ENCODE assay signal across 9 cellular contexts in the genomic region with DNA sequence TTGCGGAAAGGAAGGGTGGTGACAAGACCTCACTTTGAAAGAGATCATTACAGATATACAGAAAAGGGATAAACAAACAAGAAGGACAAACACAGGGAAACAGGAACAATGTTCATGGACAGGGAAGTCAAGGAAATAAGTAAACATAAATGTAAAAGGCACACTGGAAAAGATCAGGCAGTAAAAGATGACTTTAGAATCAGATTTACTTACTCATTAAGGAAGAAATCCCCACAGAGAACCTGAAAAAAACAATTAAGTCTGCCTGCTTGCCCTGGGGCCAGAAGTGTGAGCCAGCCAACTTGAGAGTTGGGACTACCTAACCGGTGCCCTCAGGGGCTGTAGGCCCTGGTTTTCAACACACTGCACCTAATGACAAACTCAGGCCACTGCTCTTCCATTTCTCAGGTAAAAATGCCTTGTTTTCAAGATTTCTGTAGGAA. TPM values are rescaled to one million over a fixed set of nuclear protein-coding genes. Genes with fewer than 3 reads are reported as not detected.
DNase-seq lines count a peak whose midpoint lies in the region; ATAC-seq, FAIRE-seq and TF ChIP-seq lines count a peak whose summit lies in the region.
"Had no signal": no experiment of that assay in that cellular context is flagged by ENCODE, and none has a peak within 500 bp of the region (broad histone marks: within the 10 kb centered on the region; RNA-seq: fewer than 3 reads in every experiment).

No MANE protein-coding gene starts in this region.

- H3F3A ChIP-seq in GM23338 (replicated peaks; ENCODE audit: low read depth) = no peaks in the 10 kb centered on the region

- peaks cover 33% of the 10 kb centered on the region for H3K4me1 ChIP-seq in A549
- H3K4me1 ChIP-seq in GM23338 (ENCODE audit: insufficient read depth) = peaks cover 8% of the 10 kb centered on the region; the same call in 1 of the 2 replicates
- H3K4me1 ChIP-seq in right lobe of liver = peaks cover 0 to 54% (median 17%) of the 10 kb centered on the region in 4 donors
- peaks cover 11% of the 10 kb centered on the region for H3K4me1 ChIP-seq in prostate gland (replicated peaks)

- H3K27me3 Mint-ChIP-seq in GM23338 (ENCODE audit: insufficient read depth, low read depth, poor library complexity) = peaks cover 9% of the 10 kb centered on the region
- no peaks in the 10 kb centered on the region for H3K27me3 Mint-ChIP-seq in activated T-cell treated with anti-CD3 and anti-CD28 coated beads, Interleukin-2, amount 50 U/mL, for 72 hours (ENCODE audit: low read depth)

- H3K9me3 ChIP-seq in A549 (no peaks in the 10 kb centered on the region), right lobe of liver (no peaks in the 10 kb centered on the region), prostate gland (no peaks in the 10 kb centered on the region)

- TF ChIP-seq EP300 in A549 (IDR thresholded peaks at IDR 0.05) = no peak

- H4K20me1 ChIP-seq in GM23338 (replicated peaks; ENCODE audit: insufficient read depth) = peaks cover 28% of the 10 kb centered on the region

- POLR2A ChIA-PET in A549 (lab: Yijun Ruan, JAX) = no interaction called here

- TF ChIP-seq POLR2A in A549 (IDR thresholded peaks at IDR 0.05; ENCODE audit: low read length) (no peak), right lobe of liver (IDR thresholded peaks at IDR 0.05) (no peak), prostate gland (IDR thresholded peaks at IDR 0.05) (no peak)

- H3K27me3 ChIP-seq in GM23338 (ENCODE audit: insufficient read depth) = 0 out of 2 replicates have a peak, but pooled peaks cover 2% of the 10 kb centered on the region
- H3K27me3 ChIP-seq in right lobe of liver = no peaks in the 10 kb centered on the region
- H3K27me3 ChIP-seq in prostate gland (replicated peaks; ENCODE audit: insufficient read depth) = no peaks in the 10 kb centered on the region

- in situ Hi-C loops in G401 (cut with HindIII; ENCODE audit: low sequenced_read_pairs) = no loop called here

- H3K4me3 Mint-ChIP-seq in GM23338 = peak overlapping the region; percentile 96
- H3K4me3 Mint-ChIP-seq in activated T-cell treated with anti-CD3 and anti-CD28 coated beads, Interleukin-2, amount 50 U/mL, for 72 hours = peak overlapping the region; percentile 86 to 96

- H3K36me3 ChIP-seq in GM23338 (ENCODE audit: insufficient read depth) = no peaks in the 10 kb centered on the region
- no peaks in the 10 kb centered on the region for H3K36me3 ChIP-seq in right lobe of liver
- no peaks in the 10 kb centered on the region for H3K36me3 ChIP-seq in prostate gland

- CTCF ChIA-PET in A549 (lab: Yijun Ruan, JAX) = interaction anchor here (1.5 kb wide), 1 partner anchor 21 kb away, joined by 4 read pairs; no protein-coding TSS in a partner anchor

- ATAC-seq in A549 = no peak
- ATAC-seq in GM23338 = no peak
- no peak for ATAC-seq in activated T-cell treated with anti-CD3 and anti-CD28 coated beads, Interleukin-2, amount 50 U/mL, for 72 hours (replicated peaks in 1 of 2)
- no peak for ATAC-seq in right lobe of liver
- ATAC-seq in GM19328 (IDR thresholded peaks at IDR 0.05; ENCODE audit: unreplicated experiment) = no peak
- ATAC-seq in GM19351 (IDR thresholded peaks at IDR 0.05; ENCODE audit: unreplicated experiment) = no peak

- no peak for TF ChIP-seq RAD21 in A549 (conservative IDR thresholded peaks at IDR 0.05 in 1 of 2, IDR thresholded peaks at IDR 0.05 in 1 of 2)

- 96% methylated on average over 2 of the region's 2 CpGs for WGBS in A549 (ENCODE audit: missing lambda C conversion rate)
- 45% methylated on average over 2 of the region's 2 CpGs for WGBS in right lobe of liver (ENCODE audit: insufficient coverage, low coverage, low lambda C conversion rate, missing lambda C conversion rate)
- WGBS in prostate gland = 68% methylated on average over 2 of the region's 2 CpGs

- FAIRE-seq in A549 (lab: Jason Lieb, UNC) = no peak

- H3K4me3 ChIP-seq in A549 (no peak overlapping the region; the same call in 2 of the 3 replicates), GM23338 (peak overlapping the region; percentile 93; the same call in 1 of the 2 replicates), right lobe of liver (peak overlapping the region; percentile 74 to 93 (median 87)), prostate gland (no peak overlapping the region)

- peaks cover 63% of the 10 kb centered on the region for H3K79me2 ChIP-seq in GM23338 (replicated peaks; ENCODE audit: insufficient read depth)

- H3K4me2 ChIP-seq in A549 (peak overlapping the region; percentile 84), GM23338 (peak overlapping the region; percentile 96)

- H3K27ac ChIP-seq in A549 = no peak overlapping the region
- H3K27ac ChIP-seq in GM23338 (ENCODE audit: low read depth) = no peak overlapping the region
- H3K27ac ChIP-seq in right lobe of liver = peak overlapping the region; percentile 16 to 90 (median 18)
- H3K27ac ChIP-seq in prostate gland = no peak overlapping the region

- H3K36me3 Mint-ChIP-seq in GM23338 (ENCODE audit: low read depth) = no peaks in the 10 kb centered on the region; the same call in 2 of the 3 replicates
- peaks cover 6 to 11% of the 10 kb centered on the region in 2 donors for H3K36me3 Mint-ChIP-seq in activated T-cell treated with anti-CD3 and anti-CD28 coated beads, Interleukin-2, amount 50 U/mL, for 72 hours (ENCODE audit: insufficient read depth in 2 of 2)

- H3K4me1 Mint-ChIP-seq in GM23338 = peaks cover 26% of the 10 kb centered on the region
- H3K4me1 Mint-ChIP-seq in activated T-cell treated with anti-CD3 and anti-CD28 coated beads, Interleukin-2, amount 50 U/mL, for 72 hours (ENCODE audit: low read depth) = peaks cover 84% of the 10 kb centered on the region

- DNase-seq in A549 (ENCODE audit: low read depth in 1 of 2, low spot score in 1 of 2) (no peak), GM23338 (ENCODE audit: low spot score) (no peak), right lobe of liver (peak in 1 of 3 donors; percentile 51), G401 (ENCODE audit: low spot score) (no peak), prostate gland (ENCODE audit: low spot score) (no peak)
- DNase-seq in activated T-cell treated with anti-CD3 and anti-CD28 coated beads, Interleukin-2, amount 50 U/mL, for 72 hours = peak; percentile 16 to 19
- DNase-seq: foreskin melanocyte had no signal

- no peaks in the 10 kb centered on the region; the same call in 2 of the 3 replicates for H3K9me3 Mint-ChIP-seq in GM23338
- H3K9me3 Mint-ChIP-seq in activated T-cell treated with anti-CD3 and anti-CD28 coated beads, Interleukin-2, amount 50 U/mL, for 72 hours = no peaks in the 10 kb centered on the region

- intact Hi-C loops in right lobe of liver (cut with DNase I) (loop anchor here (5.0 to 10.0 kb wide), 2 partner anchors 56 to 184 kb away; no protein-coding TSS in a partner anchor), prostate gland (cut with DNase I) (loop anchor here (5.0 to 10.0 kb wide), 5 partner anchors 206 to 1626 kb away; a partner anchor contains a TSS)

- no peak overlapping the region for H2AFZ ChIP-seq in GM23338

- H3K9me2 ChIP-seq in GM23338 (ENCODE audit: insufficient read depth) = no peaks in the 10 kb centered on the region

- TF ChIP-seq CTCF in A549 (IDR thresholded peaks at IDR 0.05) = no peak
- TF ChIP-seq CTCF in GM23338 (conservative IDR thresholded peaks at IDR 0.05; ENCODE audit: low read depth in 2 of 2) = no peak
- no peak for TF ChIP-seq CTCF in right lobe of liver (IDR thresholded peaks at IDR 0.05)
- no peak for TF ChIP-seq CTCF in prostate gland (IDR thresholded peaks at IDR 0.05)

- no peak overlapping the region for H3K27ac Mint-ChIP-seq in GM23338
- H3K27ac Mint-ChIP-seq in activated T-cell treated with anti-CD3 and anti-CD28 coated beads, Interleukin-2, amount 50 U/mL, for 72 hours = peak overlapping the region; percentile 95

TF ChIP-seq in A549, 52 proteins besides CTCF, POLR2A, EP300 and RAD21 (continues in another document):
- TF ChIP-seq RNF2 (IDR thresholded peaks at IDR 0.05; ENCODE audit: borderline replicate concordance, low read depth) = no peak
- no peak for TF ChIP-seq MYC (IDR thresholded peaks at IDR 0.05; ENCODE audit: borderline replicate concordance, low read length)

TF ChIP-seq in GM23338, 12 proteins besides CTCF, POLR2A, EP300 and RAD21:
- TF ChIP-seq EZH2phosphoT487 (IDR thresholded peaks at IDR 0.05; ENCODE audit: unreplicated experiment) = no peak
- TF ChIP-seq EZH2 (IDR thresholded peaks at IDR 0.05; ENCODE audit: low read depth, unreplicated experiment) = no peak
- TF ChIP-seq CREB1 (CRISPR knock-in tag; IDR thresholded peaks at IDR 0.05; ENCODE audit: low read depth) = no peak
- no peak for TF ChIP-seq NANOG (IDR thresholded peaks at IDR 0.05; ENCODE audit: borderline replicate concordance)
- no peak for TF ChIP-seq STAT1 (IDR thresholded peaks at IDR 0.05; ENCODE audit: unreplicated experiment)
- no peak for TF ChIP-seq ZNF331 (CRISPR knock-in tag; IDR thresholded peaks at IDR 0.05; ENCODE audit: low read depth)
TF ChIP-seq in GM23338: peak in this region for 0.

RNA-seq across cellular contexts. Expression of a gene that starts 1.7 kb away (rescaled TPM):
- polyA plus RNA-seq in A549 (2011; rRNA removed) (113 and 118 TPM in 2 replicates), A549 (2017; fragmentation: RNase III; extraction: RNeasy Plus Mini Kit Qiagen cat#74134 plus additional on column Dnase treatment) (137 to 141 TPM (median 139 TPM) in 3 replicates), GM23338 (2016; fragmentation: Nextera tagmentation; extraction: Ambion mirVana) (31.7 and 32.0 TPM in 2 replicates)
- 83.8 and 86.7 TPM in 2 replicates for polyA plus RNA-seq in A549 (2012; cell fraction: cytosol; rRNA removed)
- 100 and 130 TPM in 2 replicates for polyA plus RNA-seq in A549 (2012; cell fraction: nucleus; rRNA removed)
- 42.3 and 45.4 TPM in 2 replicates for polyA minus RNA-seq in A549 (2011; rRNA and poly(A)+ RNA removed)
- total RNA-seq in GM23338 (2014; rRNA removed; shearing (Covaris generic)) = 70.8 and 72.3 TPM in 2 replicates
- total RNA-seq in activated T-cell treated with anti-CD3 and anti-CD28 coated beads, Interleukin-2, amount 50 U/mL, for 72 hours = 10 to 100 TPM; 65.2 to 70.2 TPM
- total RNA-seq in right lobe of liver (100 to 1,000 TPM; 130 to 210 (median 140) TPM), prostate gland (10 to 100 TPM; 70.5 to 93.8 TPM)
- 94.6 and 98.6 TPM in 2 replicates for total RNA-seq in G401 (2014; rRNA removed; shearing (Covaris generic))

RNA-seq across cellular contexts. Expression of a gene that starts 41.8 kb away (rescaled TPM):
- not detected in 2 replicates for polyA plus RNA-seq in A549 (2011; rRNA removed)
- polyA plus RNA-seq in A549 (2012; cell fraction: cytosol; rRNA removed) = not detected in 2 replicates
- not detected in 2 replicates for polyA plus RNA-seq in A549 (2012; cell fraction: nucleus; rRNA removed)
- not detected in 3 replicates for polyA plus RNA-seq in A549 (2017; fragmentation: RNase III; extraction: RNeasy Plus Mini Kit Qiagen cat#74134 plus additional on column Dnase treatment)
- not detected in 2 replicates for polyA minus RNA-seq in A549 (2011; rRNA and poly(A)+ RNA removed)
- not detected in 2 replicates for total RNA-seq in GM23338 (2014; rRNA removed; shearing (Covaris generic))
- polyA plus RNA-seq in GM23338 (2016; fragmentation: Nextera tagmentation; extraction: Ambion mirVana) = not detected in 2 replicates
- total RNA-seq in activated T-cell treated with anti-CD3 and anti-CD28 coated beads, Interleukin-2, amount 50 U/mL, for 72 hours = 100 to 1,000 TPM; 136 to 174 TPM
- total RNA-seq in right lobe of liver = 1 to 10 TPM; 1.1 to 4.6 (median 1.5) TPM
- not detected in 2 replicates for total RNA-seq in G401 (2014; rRNA removed; shearing (Covaris generic))
- 1 to 10 TPM; 1.2 to 3.6 TPM for total RNA-seq in prostate gland

Comparison
In these comparisons a context has a peak if more than half of its experiments do, and no peak if none do; other contexts are left out.
1. DNase-seq: peak in activated T-cell treated with anti-CD3 and anti-CD28 coated beads, Interleukin-2, amount 50 U/mL, for 72 hours (2 of 2); none in A549 (0 of 2), GM23338 (single experiment), G401 (single experiment) and prostate gland (single experiment).
2. H3K27ac ChIP-seq: peak in right lobe of liver (3 of 3); none in A549 (0 of 2), GM23338 (single experiment) and prostate gland (0 of 2).
3. H3K4me3 ChIP-seq: peak in GM23338 (single experiment) and right lobe of liver (3 of 3); none in A549 (single experiment) and prostate gland (0 of 2).
4. RNA of a gene that starts 41.8 kb away (total RNA-seq): 136 to 174 TPM in activated T-cell treated with anti-CD3 and anti-CD28 coated beads, Interleukin-2, amount 50 U/mL, for 72 hours; 1.2 to 3.6 TPM in prostate gland, 1.1 to 4.6 TPM in right lobe of liver, not detected in GM23338 and not detected in G401; every median in the first group is over 10 times any median in the second.